Comparison of ENCODE assay signal across 28 cellular contexts in genomic region chr19:6967962-6968361, GRCh38. TPM values are rescaled to one million over a fixed set of nuclear protein-coding genes. Genes with fewer than 3 reads are reported as not detected.
A peak's percentile ranks its signal among the peaks of the same experiment; 100 is the strongest.
DNase-seq lines count a peak whose midpoint lies in the region; ATAC-seq and TF ChIP-seq lines count a peak whose summit lies in the region.
"Had no signal": no experiment of that assay in that cellular context is flagged by ENCODE, and none has a peak within 500 bp of the region (broad histone marks: within the 10 kb centered on the region; RNA-seq: fewer than 3 reads in every experiment).

No MANE protein-coding gene starts in this region.

- no peak overlapping the region for H3K23ac ChIP-seq in H9 (ENCODE audit: insufficient read length, low read depth, low read length)

- no peak overlapping the region for H3K18ac ChIP-seq in H9 (ENCODE audit: insufficient read length, low read depth, low read length)

- no peaks in the 10 kb centered on the region for H3K79me2 ChIP-seq in neural progenitor cell (ENCODE audit: low read depth)
- no peaks in the 10 kb centered on the region for H3K79me2 ChIP-seq in H9 (ENCODE audit: insufficient read depth, low read length)

- no peak overlapping the region for H3K56ac ChIP-seq in H9 (ENCODE audit: insufficient read length, low read depth, low read length)

- no peaks in the 10 kb centered on the region for H3F3A ChIP-seq in neural progenitor cell (ENCODE audit: low read depth)

- H3K4me2 ChIP-seq in neural progenitor cell (no peak overlapping the region), H9 (ENCODE audit: insufficient read depth, insufficient read length, low read length) (no peak overlapping the region)
- H3K4me2 ChIP-seq: A549 had no signal

- TF ChIP-seq CTCF in CD14-positive monocyte (IDR thresholded peaks at IDR 0.05): no peak
- no peak for TF ChIP-seq CTCF in neural progenitor cell (IDR thresholded peaks at IDR 0.05)
- TF ChIP-seq CTCF in H9 (conservative IDR thresholded peaks at IDR 0.05): no peak

- H3K4me3 Mint-ChIP-seq in CD14-positive monocyte (peak overlapping the region in 1 of 2 donors; percentile 40), neural progenitor cell (no peak overlapping the region), H9 (no peak overlapping the region)
- H3K4me3 Mint-ChIP-seq in dendritic cell treated with granulocyte-macrophage colony-stimulating factor and Interleukin-4, amounts not matched to agents 40 ng/mL and 50 ng/mL, for 4 days: no peak overlapping the region
- H3K4me3 Mint-ChIP-seq: CD8-positive, alpha-beta T cell; IgD-negative memory B cell had no signal

- no peak overlapping the region for H3K4ac ChIP-seq in H9 (ENCODE audit: low read depth, low read length)

- H3K27ac ChIP-seq in neural progenitor cell: no peak overlapping the region
- H3K27ac ChIP-seq in H9 (ENCODE audit: insufficient read length, low read depth, low read length): no peak overlapping the region
- H3K27ac ChIP-seq: A549 had no signal

- peaks cover 6 to 16% (median 12%) of the 10 kb centered on the region in 7 donors for H3K9me3 Mint-ChIP-seq in CD14-positive monocyte
- H3K9me3 Mint-ChIP-seq in dendritic cell treated with granulocyte-macrophage colony-stimulating factor and Interleukin-4, amounts not matched to agents 40 ng/mL and 50 ng/mL, for 4 days: peaks cover 8% of the 10 kb centered on the region
- H3K9me3 Mint-ChIP-seq in neural progenitor cell: peaks cover 12% of the 10 kb centered on the region
- H3K9me3 Mint-ChIP-seq in H9: peaks cover 82 to 95% of the 10 kb centered on the region in 2 experiments
- H3K9me3 Mint-ChIP-seq: CD8-positive, alpha-beta T cell had no signal

- intact Hi-C loops in CD14-positive monocyte (cut with micrococcal nuclease): no loop called here
- intact Hi-C loops in dendritic cell treated with granulocyte-macrophage colony-stimulating factor and Interleukin-4, amounts not matched to agents 40 ng/mL and 50 ng/mL, for 4 days (cut with micrococcal nuclease): no loop called here

- H3K36me3 Mint-ChIP-seq in CD14-positive monocyte: peaks cover 1 to 11% of the 10 kb centered on the region in 2 donors
- peaks cover 59% of the 10 kb centered on the region for H3K36me3 Mint-ChIP-seq in dendritic cell treated with granulocyte-macrophage colony-stimulating factor and Interleukin-4, amounts not matched to agents 40 ng/mL and 50 ng/mL, for 4 days (ENCODE audit: low read depth)
- H3K36me3 Mint-ChIP-seq in neural progenitor cell: no peaks in the 10 kb centered on the region
- peaks cover 0 to 30% (median 5%) of the 10 kb centered on the region in 3 experiments; a peak in 4 of 7 replicates for H3K36me3 Mint-ChIP-seq in H9 (ENCODE audit: insufficient read depth in 1 of 3, low read depth in 3 of 3)
- H3K36me3 Mint-ChIP-seq: CD8-positive, alpha-beta T cell; IgD-negative memory B cell had no signal

- H3K4me1 ChIP-seq in neural progenitor cell (no peaks in the 10 kb centered on the region), H9 (ENCODE audit: insufficient read depth, low read length) (no peaks in the 10 kb centered on the region)
- H3K4me1 ChIP-seq: A549 had no signal

- no peak overlapping the region for H2BK12ac ChIP-seq in H9 (ENCODE audit: insufficient read length, low read depth, low read length)

- no peak overlapping the region for H3K4me3 ChIP-seq in neural progenitor cell
- H3K4me3 ChIP-seq: A549 had no signal

- H2AK5ac ChIP-seq in H9 (ENCODE audit: insufficient read length, low read length): no peak overlapping the region

- H4K5ac ChIP-seq in H9 (ENCODE audit: insufficient read length, low read depth, low read length): no peak overlapping the region

- no peak overlapping the region for H4K91ac ChIP-seq in H9 (ENCODE audit: insufficient read length, low read depth, low read length)

- DNase-seq in CD14-positive monocyte (ENCODE audit: low spot score) (no peak), KBM-7 (peak; percentile 47), NOMO-1 treated with DMSO at 0.1 percent for 48 hours (lab: John Stamatoyannopoulos, UW; ENCODE audit: unreplicated experiment) (peak; percentile 57), neural progenitor cell (ENCODE audit: low spot score) (no peak), H9 (no peak)
- DNase-seq: CD8-positive, alpha-beta T cell; DMS153; GOT3; Karpas-422; NCI-H1092 treated with DMSO at 0.1 percent for 48 hours; NCI-H146; NCI-H2029 treated with DMSO at 0.1 percent for 48 hours; NCI-H345; NCI-H524; NCI-H774; NK-92 treated with Interleukin-12 subunit alpha and Interleukin-12 subunit beta, amount 100 ng/mL, for 24 hours; PC-3; Right ventricle myocardium superior had no signal

- H2BK5ac ChIP-seq in H9 (ENCODE audit: insufficient read length, low read length): no peak overlapping the region

- H4K20me1 ChIP-seq in neural progenitor cell (ENCODE audit: low read depth) (no peaks in the 10 kb centered on the region), H9 (ENCODE audit: control insufficient read depth, insufficient read depth, insufficient read length) (no peaks in the 10 kb centered on the region)

- no peaks in the 10 kb centered on the region for H3K36me3 ChIP-seq in neural progenitor cell

- H2AFZ ChIP-seq in neural progenitor cell (replicated peaks): no peak overlapping the region
- H2AFZ ChIP-seq in H9 (ENCODE audit: low read length): no peak overlapping the region

- H2BK120ac ChIP-seq in H9 (ENCODE audit: low read depth, low read length, poor library complexity, severe bottlenecking): no peak overlapping the region

- H3K27me3 Mint-ChIP-seq in CD14-positive monocyte (ENCODE audit: low read depth in 3 of 3) (peaks cover 0 to 11% (median 0%) of the 10 kb centered on the region in 3 donors), neural progenitor cell (ENCODE audit: insufficient read depth, low read depth) (peaks cover 2% of the 10 kb centered on the region), H9 (ENCODE audit: low read depth) (no peaks in the 10 kb centered on the region)
- H3K27me3 Mint-ChIP-seq in dendritic cell treated with granulocyte-macrophage colony-stimulating factor and Interleukin-4, amounts not matched to agents 40 ng/mL and 50 ng/mL, for 4 days: no peaks in the 10 kb centered on the region

- no peak overlapping the region for H3K14ac ChIP-seq in H9 (ENCODE audit: insufficient read depth, low read length)

- H2BK20ac ChIP-seq in H9 (ENCODE audit: low read depth, low read length, poor library complexity, severe bottlenecking): no peak overlapping the region

- H2BK15ac ChIP-seq in H9 (ENCODE audit: low read depth, low read length): no peak overlapping the region

- in situ Hi-C loops in KBM-7 (cut with MboI; ENCODE audit: low pct_unique_long_range_greater_than_20kb, low sequenced_read_pairs): no loop called here

- no peak overlapping the region for H4K8ac ChIP-seq in H9 (replicated peaks; ENCODE audit: insufficient read length, low read depth, low read length)

- H3T11ph ChIP-seq in H9 (ENCODE audit: low read length): no peak overlapping the region

- H3K27ac Mint-ChIP-seq in CD14-positive monocyte (peak overlapping the region; percentile 54 to 93 (median 84)), neural progenitor cell (no peak overlapping the region), H9 (no peak overlapping the region)
- H3K27ac Mint-ChIP-seq in dendritic cell treated with granulocyte-macrophage colony-stimulating factor and Interleukin-4, amounts not matched to agents 40 ng/mL and 50 ng/mL, for 4 days: peak overlapping the region; percentile 74
- H3K27ac Mint-ChIP-seq: CD8-positive, alpha-beta T cell; IgD-negative memory B cell had no signal

- no peaks in the 10 kb centered on the region for H3K9me3 ChIP-seq in neural progenitor cell (ENCODE audit: low read depth)
- H3K9me3 ChIP-seq in H9 (ENCODE audit: control insufficient read depth, low read depth, low read length): peaks cover 58% of the 10 kb centered on the region
- H3K9me3 ChIP-seq: A549 had no signal

- no peak for ATAC-seq in GM21367 (IDR thresholded peaks at IDR 0.05; ENCODE audit: unreplicated experiment)
- ATAC-seq: A549; CD8-positive, alpha-beta T cell; HCT116; PC-3 had no signal

- H3K4me1 Mint-ChIP-seq in CD14-positive monocyte (peaks cover 34% of the 10 kb centered on the region), neural progenitor cell (no peaks in the 10 kb centered on the region), H9 (no peaks in the 10 kb centered on the region)
- H3K4me1 Mint-ChIP-seq in dendritic cell treated with granulocyte-macrophage colony-stimulating factor and Interleukin-4, amounts not matched to agents 40 ng/mL and 50 ng/mL, for 4 days (ENCODE audit: low read depth): peaks cover 35% of the 10 kb centered on the region

- H3K27me3 ChIP-seq in neural progenitor cell: no peaks in the 10 kb centered on the region
- H3K27me3 ChIP-seq in H9 (ENCODE audit: insufficient read depth, low read length): peaks cover 4% of the 10 kb centered on the region; the same call in 1 of the 2 replicates

- WGBS in H9 (ENCODE audit: extremely low coverage, insufficient read length, low lambda C conversion rate): no CpG with 5 or more reads among the region's 4 CpGs

- H3K23me2 ChIP-seq in H9 (ENCODE audit: insufficient read length, low read depth, low read length, poor library complexity, severe bottlenecking): no peaks in the 10 kb centered on the region

- H3K9ac ChIP-seq in neural progenitor cell (no peak overlapping the region), H9 (ENCODE audit: extremely low read depth, insufficient read length, low read length) (no peak overlapping the region)

- no peaks in the 10 kb centered on the region for H3K79me1 ChIP-seq in H9 (ENCODE audit: insufficient read depth, low read depth, low read length, poor library complexity, severe bottlenecking)

RNA-seq across cellular contexts. Expression of gene MBD3L2B, which starts 53.3 kb away (rescaled TPM):
- polyA plus RNA-seq in CD14-positive monocyte: not detected
- not detected in 2 replicates for total RNA-seq in neural progenitor cell (ENCODE audit: low replicate concordance)
- not detected in 2 replicates for total RNA-seq in H9 (2021)
- total RNA-seq: CD8-positive, alpha-beta T cell; G401; MCF 10A; PC-3; Right ventricle myocardium superior; RPMI7951; SK-MEL-5 had no signal
- polyA plus RNA-seq: A549, BJ, IgD-negative memory B cell had no signal

Comparison
In these comparisons a context has a peak if more than half of its experiments do, and no peak if none do; other contexts are left out.
1. DNase-seq: peak in KBM-7 (single experiment) and NOMO-1 treated with DMSO at 0.1 percent for 48 hours (single experiment); none in CD14-positive monocyte (single experiment), neural progenitor cell (single experiment) and H9 (single experiment).
2. H3K27ac Mint-ChIP-seq: peak in CD14-positive monocyte (7 of 7) and dendritic cell treated with granulocyte-macrophage colony-stimulating factor and Interleukin-4, amounts not matched to agents 40 ng/mL and 50 ng/mL, for 4 days (single experiment); none in neural progenitor cell (single experiment) and H9 (0 of 3).